ENCODE assay signal across 1 cellular context in genomic region chr22:19880786-19881569, GRCh38.
TF ChIP-seq lines count a peak whose summit lies in the region.

No MANE protein-coding gene starts in this region.

TF ChIP-seq in HCT116, 20 proteins besides CTCF, POLR2A, EP300 and RAD21 (continued from another document):
- no peak for TF ChIP-seq EZH2phosphoT487 (IDR thresholded peaks at IDR 0.05; ENCODE audit: borderline replicate concordance)
